In the genomic region with DNA sequence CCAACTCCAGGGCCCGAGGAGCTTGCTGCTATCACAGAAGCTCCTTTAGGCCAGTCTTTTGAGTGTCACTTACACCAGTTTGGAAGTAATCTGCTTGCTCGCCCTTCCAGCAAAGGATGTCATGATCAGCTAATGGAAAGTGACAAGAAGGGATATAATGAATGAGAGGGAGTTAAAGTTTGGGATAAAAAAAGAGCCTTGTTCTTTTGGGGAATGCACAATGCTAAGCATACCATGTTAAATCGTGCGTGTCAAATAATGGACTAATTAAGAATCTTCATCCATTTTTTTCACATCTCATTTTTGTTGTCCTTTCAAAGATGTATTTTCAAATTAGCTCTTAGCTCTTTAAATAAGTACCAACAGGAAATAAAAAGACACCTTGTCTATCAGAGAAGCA, we compare ENCODE assay signal across 9 cellular contexts.
"Had no signal": no experiment of that assay in that cellular context is flagged by ENCODE, and none has a peak within 500 bp of the region (broad histone marks: within the 10 kb centered on the region; RNA-seq: fewer than 3 reads in every experiment).

No MANE protein-coding gene starts in this region.

- H3K27ac Mint-ChIP-seq: GM23338, H9, HFFc6 had no signal

- H3K36me3 ChIP-seq: HAP-1 had no signal

- H3K4me2 ChIP-seq: GM23338 had no signal

- H3K9me3 ChIP-seq: HAP-1 had no signal

- H3K4me3 Mint-ChIP-seq: GM23338, H9, HFFc6 had no signal

- H3K4me1 Mint-ChIP-seq: GM23338, H9 had no signal

- H3K4me3 ChIP-seq: GM23248, GM23338, HAP-1 had no signal

- DNase-seq: GM23248, GOT3, H7, H9, HCEC 1CT, HFFc6 had no signal

- H2AFZ ChIP-seq: GM23248, GM23338 had no signal

- H3K4me1 ChIP-seq: HAP-1 had no signal

- H3K9ac ChIP-seq: GM23248 had no signal

- ATAC-seq: GM23338, HCT116 had no signal

- H3K9me3 Mint-ChIP-seq: GM23338, H9 had no signal

- H3K27ac ChIP-seq: GM23248 had no signal
